ENCODE assay signal across 27 cellular contexts in genomic region chr6:82273295-82273694, GRCh38.
"Had no signal": no experiment of that assay in that cellular context is flagged by ENCODE, and none has a peak within 500 bp of the region (broad histone marks: within the 10 kb centered on the region; RNA-seq: fewer than 3 reads in every experiment).

No MANE protein-coding gene starts in this region.

- H3K27ac Mint-ChIP-seq: naive thymus-derived CD4-positive, alpha-beta T cell; nephron; stimulated activated naive B cell treated with anti-CD40 and anti-IgM and Interleukin-4, amounts not matched to agents 10 μg/mL and 1 μg/mL and 100 μg/mL, for 72 hours; stimulated activated naive CD8-positive, alpha-beta T cell treated with anti-CD3 and anti-CD28 coated beads, Interleukin-15, Interleukin-2, amounts not matched to agents 100 ng/mL and 50 ng/mL, for 24 hours had no signal

- H3K79me2 ChIP-seq: hepatocyte had no signal

- DNase-seq: dorsolateral prefrontal cortex; effector CD4-positive, alpha-beta T cell; foreskin fibroblast; heart left ventricle; left cardiac atrium; left lung; mesendoderm; midbrain; naive thymus-derived CD4-positive, alpha-beta T cell; posterior cingulate gyrus; psoas muscle; right cardiac atrium; sigmoid colon; stimulated activated CD4-positive, alpha-beta T cell treated with anti-CD3 and anti-CD28 coated beads, Interleukin-2, amount 100 ng/mL, for 24 hours; stimulated activated CD4-positive, alpha-beta T cell treated with anti-CD3 and anti-CD28 coated beads, Interleukin-4, amount 100 ng/mL, for 4 hours; stimulated activated naive B cell treated with anti-CD40 and anti-IgM and Interleukin-4, amounts not matched to agents 10 μg/mL and 1 μg/mL and 100 μg/mL, for 72 hours; upper lobe of right lung; uterus had no signal

- H3K4me3 ChIP-seq: dorsolateral prefrontal cortex, gastroesophageal sphincter, heart left ventricle, hepatocyte, left lung, neural progenitor cell, psoas muscle, sigmoid colon, thoracic aorta, tibial nerve, upper lobe of right lung, uterus had no signal

- H3K4me3 Mint-ChIP-seq: naive thymus-derived CD4-positive, alpha-beta T cell; nephron; neural progenitor cell; stimulated activated naive B cell treated with anti-CD40 and anti-IgM and Interleukin-4, amounts not matched to agents 10 μg/mL and 1 μg/mL and 100 μg/mL, for 72 hours; stimulated activated naive CD8-positive, alpha-beta T cell treated with anti-CD3 and anti-CD28 coated beads, Interleukin-15, Interleukin-2, amounts not matched to agents 100 ng/mL and 50 ng/mL, for 24 hours had no signal

- H3K4me1 Mint-ChIP-seq: stimulated activated naive B cell treated with anti-CD40 and anti-IgM and Interleukin-4, amounts not matched to agents 10 μg/mL and 1 μg/mL and 100 μg/mL, for 72 hours had no signal

- H3K9ac ChIP-seq: neural progenitor cell had no signal

- H3K27ac ChIP-seq: dorsolateral prefrontal cortex, epithelial cell of prostate, gastroesophageal sphincter, heart left ventricle, hepatocyte, left lung, neural progenitor cell, psoas muscle, sigmoid colon, thoracic aorta, tibial nerve, upper lobe of right lung, uterus had no signal

- H2AFZ ChIP-seq: hepatocyte, neural progenitor cell had no signal

- H3K9me3 ChIP-seq: gastroesophageal sphincter, heart left ventricle, left lung, psoas muscle, sigmoid colon, thoracic aorta, tibial nerve, upper lobe of right lung, uterus had no signal

- H3K36me3 Mint-ChIP-seq: naive thymus-derived CD4-positive, alpha-beta T cell; stimulated activated naive B cell treated with anti-CD40 and anti-IgM and Interleukin-4, amounts not matched to agents 10 μg/mL and 1 μg/mL and 100 μg/mL, for 72 hours had no signal

- H3K36me3 ChIP-seq: gastroesophageal sphincter, heart left ventricle, left lung, neural progenitor cell, sigmoid colon, thoracic aorta, tibial nerve, upper lobe of right lung, uterus had no signal

- H3K9me3 Mint-ChIP-seq: stimulated activated naive B cell treated with anti-CD40 and anti-IgM and Interleukin-4, amounts not matched to agents 10 μg/mL and 1 μg/mL and 100 μg/mL, for 72 hours; stimulated activated naive CD8-positive, alpha-beta T cell treated with anti-CD3 and anti-CD28 coated beads, Interleukin-15, Interleukin-2, amounts not matched to agents 100 ng/mL and 50 ng/mL, for 24 hours had no signal

- H3K4me2 ChIP-seq: hepatocyte, neural progenitor cell had no signal

- ATAC-seq: esophagus mucosa; gastroesophageal sphincter; heart left ventricle; left cardiac atrium; left lung; naive thymus-derived CD4-positive, alpha-beta T cell; psoas muscle; right cardiac atrium; upper lobe of right lung had no signal

- H3K27me3 Mint-ChIP-seq: stimulated activated naive CD8-positive, alpha-beta T cell treated with anti-CD3 and anti-CD28 coated beads, Interleukin-15, Interleukin-2, amounts not matched to agents 100 ng/mL and 50 ng/mL, for 24 hours had no signal

- H3K27me3 ChIP-seq: dorsolateral prefrontal cortex, gastroesophageal sphincter, heart left ventricle, hepatocyte, left lung, neural progenitor cell, sigmoid colon, tibial nerve, upper lobe of right lung, uterus had no signal

- H3K4me1 ChIP-seq: heart left ventricle, left lung, psoas muscle, sigmoid colon, tibial nerve, upper lobe of right lung, uterus had no signal
